Comparison of ENCODE assay signal across 25 cellular contexts in genomic region chr17:3919123-3919624, GRCh38. TPM values are rescaled to one million over a fixed set of nuclear protein-coding genes. Genes with fewer than 3 reads are reported as not detected.
A peak's percentile ranks its signal among the peaks of the same experiment; 100 is the strongest.
DNase-seq lines count a peak whose midpoint lies in the region; ATAC-seq and TF ChIP-seq lines count a peak whose summit lies in the region.
"Had no signal": no experiment of that assay in that cellular context is flagged by ENCODE, and none has a peak within 500 bp of the region (broad histone marks: within the 10 kb centered on the region; RNA-seq: fewer than 3 reads in every experiment).

No MANE protein-coding gene starts in this region.

- no peak for TF ChIP-seq CTCF in HEK293 (tag by site-specific recombination; IDR thresholded peaks at IDR 0.05)
- no peak for TF ChIP-seq CTCF in coronary artery (IDR thresholded peaks at IDR 0.05)
- TF ChIP-seq CTCF in right atrium auricular region (IDR thresholded peaks at IDR 0.05): no peak

- DNase-seq in coronary artery (ENCODE audit: low spot score) (peak; percentile 91), right atrium auricular region (ENCODE audit: low spot score) (no peak), hippocampal formation (lab: John Stamatoyannopoulos, UW) (no peak)
- no peak for DNase-seq in stimulated activated effector memory CD8-positive, alpha-beta T cell treated with anti-CD3 and anti-CD28 coated beads, Interleukin-12 subunit alpha, Interleukin-12 subunit beta, amount 100 ng/mL, for 72 hours (ENCODE audit: low spot score in 2 of 2)
- DNase-seq in activated naive CD4-positive, alpha-beta T cell treated with anti-CD3 and anti-CD28 coated beads, Interleukin-2, amount 50 U/mL, for 16 hours: no peak
- no peak for DNase-seq in stimulated activated CD4-positive, alpha-beta T cell treated with anti-CD3 and anti-CD28 coated beads, Interleukin-4, amount 100 ng/mL, for 1 hour
- DNase-seq: ACHN; activated CD8-positive, alpha-beta memory T cell treated with anti-CD3 and anti-CD28 coated beads for 24 hours; body of pancreas; cortex of kidney; GF-D8; left colon; midbrain; NCI-H1694; NCI-H82; nucleus accumbens; right lobe of liver; stimulated activated naive CD8-positive, alpha-beta T cell treated with anti-CD3 and anti-CD28 coated beads, Interleukin-15, Interleukin-2, amounts not matched to agents 100 U/mL and 50 U/mL, for 24 hours had no signal

- ATAC-seq in stimulated activated effector memory CD8-positive, alpha-beta T cell treated with anti-CD3 and anti-CD28 coated beads, Interleukin-12 subunit alpha, Interleukin-12 subunit beta, amount 100 ng/mL, for 72 hours: no peak
- ATAC-seq in GM18858 (IDR thresholded peaks at IDR 0.05; ENCODE audit: unreplicated experiment): no peak
- ATAC-seq: activated CD4-positive, CD25-positive, alpha-beta regulatory T cell treated with anti-CD3 and anti-CD28 coated beads, Interleukin-2, amount 50 U/mL, for 24 hours; body of pancreas; left colon; right lobe of liver; SK-N-SH treated with all-trans-retinoic acid at 6 μM for 48 hours; stimulated activated naive CD8-positive, alpha-beta T cell treated with anti-CD3 and anti-CD28 coated beads, Interleukin-15, Interleukin-2, amounts not matched to agents 100 U/mL and 50 U/mL, for 24 hours had no signal

- H3K9me3 Mint-ChIP-seq in stimulated activated effector memory CD8-positive, alpha-beta T cell treated with anti-CD3 and anti-CD28 coated beads, Interleukin-12 subunit alpha, Interleukin-12 subunit beta, amount 100 ng/mL, for 72 hours: no peaks in the 10 kb centered on the region

- no peaks in the 10 kb centered on the region for H3K27me3 ChIP-seq in right atrium auricular region
- H3K27me3 ChIP-seq: body of pancreas, right lobe of liver had no signal

- no peak overlapping the region for H3K4me3 ChIP-seq in HEK293 (ENCODE audit: low read depth, low read length)
- H3K4me3 ChIP-seq in coronary artery: no peak overlapping the region
- H3K4me3 ChIP-seq in right atrium auricular region: no peak overlapping the region
- H3K4me3 ChIP-seq: body of pancreas, right lobe of liver had no signal

- peak overlapping the region; percentile 40 for H3K27ac Mint-ChIP-seq in stimulated activated effector memory CD8-positive, alpha-beta T cell treated with anti-CD3 and anti-CD28 coated beads, Interleukin-12 subunit alpha, Interleukin-12 subunit beta, amount 100 ng/mL, for 72 hours

- peaks cover 9% of the 10 kb centered on the region for H3K36me3 Mint-ChIP-seq in stimulated activated effector memory CD8-positive, alpha-beta T cell treated with anti-CD3 and anti-CD28 coated beads, Interleukin-12 subunit alpha, Interleukin-12 subunit beta, amount 100 ng/mL, for 72 hours
- H3K36me3 Mint-ChIP-seq: activated naive CD8-positive, alpha-beta T cell had no signal

- H3K36me3 ChIP-seq in HEK293 (ENCODE audit: control insufficient read depth in 2 of 2, insufficient read depth in 1 of 2, low read length in 2 of 2): no peaks in the 10 kb centered on the region
- H3K36me3 ChIP-seq in right atrium auricular region: no peaks in the 10 kb centered on the region
- H3K36me3 ChIP-seq: right lobe of liver had no signal

- no peak overlapping the region for H3K27ac ChIP-seq in HEK293 (ENCODE audit: extremely low read depth, low read depth, low read length)
- H3K27ac ChIP-seq in coronary artery: peak overlapping the region; percentile 80 to 92
- peak overlapping the region; percentile 35 to 57 for H3K27ac ChIP-seq in right atrium auricular region
- H3K27ac ChIP-seq: body of pancreas, right lobe of liver had no signal

- no peak overlapping the region for H3K4me3 Mint-ChIP-seq in stimulated activated effector memory CD8-positive, alpha-beta T cell treated with anti-CD3 and anti-CD28 coated beads, Interleukin-12 subunit alpha, Interleukin-12 subunit beta, amount 100 ng/mL, for 72 hours
- H3K4me3 Mint-ChIP-seq: activated naive CD8-positive, alpha-beta T cell; CD14-positive monocyte had no signal

- H3K4me1 ChIP-seq in HEK293 (ENCODE audit: control insufficient read depth, insufficient read depth, low read length) (peaks cover 2% of the 10 kb centered on the region; the same call in 1 of the 2 replicates), right atrium auricular region (peaks cover 0 to 35% of the 10 kb centered on the region in 2 donors)
- H3K4me1 ChIP-seq: right lobe of liver had no signal

- H3K4me1 Mint-ChIP-seq in stimulated activated effector memory CD8-positive, alpha-beta T cell treated with anti-CD3 and anti-CD28 coated beads, Interleukin-12 subunit alpha, Interleukin-12 subunit beta, amount 100 ng/mL, for 72 hours: peaks cover 34% of the 10 kb centered on the region

- H3K9me3 ChIP-seq in HEK293 (ENCODE audit: control insufficient read depth, insufficient read depth, low read depth, low read length): no peaks in the 10 kb centered on the region
- no peaks in the 10 kb centered on the region for H3K9me3 ChIP-seq in right atrium auricular region
- H3K9me3 ChIP-seq: body of pancreas, right lobe of liver had no signal

- CTCF ChIA-PET in HEK293 (lab: Yijun Ruan, JAX): interaction anchor here (0.6 to 1.0 kb wide), 2 partner anchors 22 to 86 kb away, joined by 4 read pairs; no protein-coding TSS in a partner anchor

- POLR2A ChIA-PET in HEK293 (lab: Yijun Ruan, JAX): no interaction called here

TF ChIP-seq in HEK293, 187 proteins besides CTCF, POLR2A, EP300 and RAD21:
- no peak for TF ChIP-seq ZNF792 (tag by site-specific recombination; IDR thresholded peaks at IDR 0.05)
- TF ChIP-seq SCRT2 (tag by site-specific recombination; IDR thresholded peaks at IDR 0.05): peak; percentile 30; the same call in 1 of the 2 replicates

RNA-seq across cellular contexts. Expression of gene P2RX1, which starts 2.9 kb away (rescaled TPM):
- 1 to 10 TPM in 1 of 2 donors, under 1 TPM in 1; 0.85 to 2.8 TPM for total RNA-seq in right atrium auricular region
- total RNA-seq: frontal cortex had no signal

RNA-seq across cellular contexts. Expression of gene CAMKK1, which starts 26.3 kb away (rescaled TPM):
- total RNA-seq in right atrium auricular region: 1 to 10 TPM; 3.0 to 3.2 TPM

RNA-seq across cellular contexts. Expression of gene ATP2A3, which starts 45.1 kb away (rescaled TPM):
- total RNA-seq in right atrium auricular region: 10 to 100 TPM in 1 of 2 donors, 1 to 10 TPM in 1; 5.5 to 12.2 TPM
